In the genomic region with DNA sequence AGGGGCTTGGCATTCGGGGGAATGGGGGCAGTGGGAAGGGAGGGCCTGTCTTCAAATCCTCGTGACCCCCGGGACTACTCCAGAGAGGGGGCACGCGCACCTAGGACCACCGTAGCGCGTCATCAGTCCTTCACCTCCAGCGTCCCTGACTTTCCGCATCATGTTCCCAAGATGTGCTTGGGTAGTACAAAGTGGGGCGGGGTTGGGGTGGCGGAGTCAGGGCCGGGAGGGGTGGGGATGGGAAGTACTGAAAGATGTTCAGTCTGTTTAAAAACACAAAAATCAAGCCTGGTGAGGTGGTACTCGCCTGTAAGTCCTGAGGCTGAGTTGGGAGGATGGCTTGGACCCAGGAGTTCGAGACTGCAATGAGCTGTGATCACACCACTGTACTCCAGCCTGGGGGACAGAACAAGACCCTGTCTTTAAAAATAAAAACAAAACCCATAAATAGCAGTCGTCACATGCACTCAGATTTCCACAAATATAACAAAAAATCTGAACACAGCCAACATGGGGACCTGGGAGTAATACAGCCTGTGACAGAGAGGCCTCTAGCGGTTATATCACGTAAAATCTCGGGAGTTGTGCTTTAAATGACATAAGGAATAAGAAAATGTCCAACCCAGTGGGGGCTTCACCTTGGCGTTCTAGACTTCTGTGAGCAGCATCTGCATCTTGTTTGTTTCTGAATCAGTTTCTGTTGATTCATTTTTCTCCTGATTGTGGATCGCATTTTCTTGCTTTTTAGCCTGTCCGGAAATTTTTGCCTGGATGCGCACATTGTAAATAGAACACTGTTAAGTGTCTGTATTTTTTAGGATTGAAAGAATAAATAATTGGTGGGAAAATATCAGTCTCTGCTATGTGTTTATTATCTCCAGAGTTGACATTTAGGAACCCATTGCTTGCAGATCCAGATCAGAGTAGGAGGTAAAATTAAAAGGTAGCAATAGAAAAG, we compare ENCODE assay signal across 1 cellular context.
TF ChIP-seq lines count a peak whose summit lies in the region.

No MANE protein-coding gene starts in this region.

TF ChIP-seq in H1, 55 proteins besides CTCF, POLR2A, EP300 and RAD21:
- TF ChIP-seq, protein P1, sequence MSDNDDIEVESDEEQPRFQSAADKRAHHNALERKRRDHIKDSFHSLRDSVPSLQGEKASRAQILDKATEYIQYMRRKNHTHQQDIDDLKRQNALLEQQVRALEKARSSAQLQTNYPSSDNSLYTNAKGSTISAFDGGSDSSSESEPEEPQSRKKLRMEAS (IDR thresholded peaks at IDR 0.05): peak; percentile 73
- no peak for TF ChIP-seq BRCA1 (IDR thresholded peaks at IDR 0.05; ENCODE audit: low read depth, low read length)
- peak; percentile 25 for TF ChIP-seq KDM4A (IDR thresholded peaks at IDR 0.05; ENCODE audit: low read depth, low read length, severe bottlenecking)
- peak; percentile 85 for TF ChIP-seq E2F6 (IDR thresholded peaks at IDR 0.05)
- TF ChIP-seq RBBP5 (IDR thresholded peaks at IDR 0.05; ENCODE audit: borderline replicate concordance, low read depth, low read length): peak; percentile 32; the same call in 1 of the 2 replicates
- peak; percentile 97 for TF ChIP-seq CREB1 (IDR thresholded peaks at IDR 0.05)
- TF ChIP-seq GTF2F1 (IDR thresholded peaks at IDR 0.05; ENCODE audit: borderline replicate concordance, low read depth, low read length): no peak
- TF ChIP-seq CTBP2 (IDR thresholded peaks at IDR 0.05; ENCODE audit: borderline replicate concordance, insufficient read depth, insufficient read length, low read length): no peak
- TF ChIP-seq ASH2L (IDR thresholded peaks at IDR 0.05; ENCODE audit: low read length): peak; percentile 64
